Comparison of ENCODE assay signal across 20 cellular contexts in genomic region chr2:178177066-178177679, GRCh38. TPM values are rescaled to one million over a fixed set of nuclear protein-coding genes. Genes with fewer than 3 reads are reported as not detected.
DNase-seq lines count a peak whose midpoint lies in the region; ATAC-seq, FAIRE-seq and TF ChIP-seq lines count a peak whose summit lies in the region.
"Had no signal": no experiment of that assay in that cellular context is flagged by ENCODE, and none has a peak within 500 bp of the region (broad histone marks: within the 10 kb centered on the region; RNA-seq: fewer than 3 reads in every experiment).

No MANE protein-coding gene starts in this region.

- H3K79me2 ChIP-seq in ACC112 (ENCODE audit: control insufficient read depth, insufficient read depth, low read length, unreplicated experiment) = no peaks in the 10 kb centered on the region

- TF ChIP-seq POLR2A in H54 (IDR thresholded peaks at IDR 0.05; ENCODE audit: low read depth, low read length) (no peak), tibial nerve (IDR thresholded peaks at IDR 0.05) (no peak), heart left ventricle (IDR thresholded peaks at IDR 0.05) (no peak)

- H3K4me3 ChIP-seq in ACC112 (ENCODE audit: low read depth, low read length) = no peak overlapping the region
- no peak overlapping the region for H3K4me3 ChIP-seq in RWPE2 (ENCODE audit: severe bottlenecking)
- no peak overlapping the region for H3K4me3 ChIP-seq in tibial nerve
- no peak overlapping the region for H3K4me3 ChIP-seq in heart left ventricle
- H3K4me3 ChIP-seq: HAP-1, prostate gland had no signal

- no peak for TF ChIP-seq EP300 in tibial nerve (IDR thresholded peaks at IDR 0.05)

- H2AFZ ChIP-seq in ACC112 (ENCODE audit: low read length, unreplicated experiment) = peak overlapping the region; percentile 56

- no peaks in the 10 kb centered on the region for H3K9me3 ChIP-seq in RWPE2 (ENCODE audit: severe bottlenecking)
- peaks cover 0 to 4% (median 0%) of the 10 kb centered on the region in 4 donors for H3K9me3 ChIP-seq in tibial nerve
- H3K9me3 ChIP-seq in heart left ventricle = no peaks in the 10 kb centered on the region
- H3K9me3 ChIP-seq: HAP-1, prostate gland had no signal

- H3K4me1 ChIP-seq in ACC112 (ENCODE audit: control insufficient read depth, insufficient read depth, low read length, unreplicated experiment) (peaks cover 11% of the 10 kb centered on the region), RWPE2 (ENCODE audit: insufficient read depth, poor library complexity, severe bottlenecking) (no peaks in the 10 kb centered on the region), tibial nerve (no peaks in the 10 kb centered on the region), heart left ventricle (no peaks in the 10 kb centered on the region)
- H3K4me1 ChIP-seq: HAP-1, prostate gland had no signal

- intact Hi-C loops in heart left ventricle (cut with DNase I) = no loop called here

- no peaks in the 10 kb centered on the region for H3K36me3 ChIP-seq in ACC112 (ENCODE audit: insufficient read depth, low read length)
- no peaks in the 10 kb centered on the region for H3K36me3 ChIP-seq in RWPE2 (ENCODE audit: low read depth)
- no peaks in the 10 kb centered on the region for H3K36me3 ChIP-seq in tibial nerve
- no peaks in the 10 kb centered on the region for H3K36me3 ChIP-seq in heart left ventricle
- H3K36me3 ChIP-seq: HAP-1, prostate gland had no signal

- TF ChIP-seq CTCF in RWPE2 (IDR thresholded peaks at IDR 0.05; ENCODE audit: poor library complexity, severe bottlenecking) = no peak
- TF ChIP-seq CTCF in tibial nerve (IDR thresholded peaks at IDR 0.05) = no peak
- no peak for TF ChIP-seq CTCF in heart left ventricle (IDR thresholded peaks at IDR 0.05)

- no peak for DNase-seq in H54 (ENCODE audit: insufficient read length, low spot score)
- no peak for DNase-seq in RWPE2 (ENCODE audit: low spot score)
- peak; percentile 23 for DNase-seq in dedifferentiated amniotic fluid mesenchymal stem cell (ENCODE audit: extremely low spot score)
- no peak for DNase-seq in tibial nerve (ENCODE audit: low spot score in 2 of 2)
- no peak for DNase-seq in heart left ventricle
- DNase-seq: activated CD4-positive, alpha-beta T cell treated with anti-CD3 and anti-CD28 coated beads for 48 hours; activated T-cell treated with anti-CD3 and anti-CD28 coated beads, Interleukin-2, amount 50 U/mL, for 48 hours; DND-41; effector memory CD4-positive, alpha-beta T cell; kidney glomerular epithelial cell; MM.1S; stimulated activated CD8-positive, alpha-beta memory T cell treated with anti-CD3 and anti-CD28 coated beads, Interleukin-4, amount 100 ng/mL, for 48 hours; T-helper 2 cell; trophoblast cell had no signal

- ATAC-seq in RWPE2 (ENCODE audit: low read depth) (peak; percentile 51; the same call in 1 of the 3 replicates), heart left ventricle (no peak), GM21786 (IDR thresholded peaks at IDR 0.05; ENCODE audit: unreplicated experiment) (no peak), HG02610 (IDR thresholded peaks at IDR 0.05; ENCODE audit: unreplicated experiment) (no peak)

- H3K27ac ChIP-seq in ACC112 (ENCODE audit: low read depth, low read length) = no peak overlapping the region
- H3K27ac ChIP-seq in RWPE2 (ENCODE audit: poor library complexity, severe bottlenecking) = no peak overlapping the region
- H3K27ac ChIP-seq in tibial nerve = no peak overlapping the region
- no peak overlapping the region for H3K27ac ChIP-seq in heart left ventricle
- H3K27ac ChIP-seq: prostate gland had no signal

- H3K27me3 ChIP-seq in ACC112 (ENCODE audit: insufficient read depth, low read length) (no peaks in the 10 kb centered on the region), RWPE2 (ENCODE audit: insufficient read depth, poor library complexity, severe bottlenecking) (no peaks in the 10 kb centered on the region), tibial nerve (no peaks in the 10 kb centered on the region), heart left ventricle (peaks cover 0 to 5% (median 0%) of the 10 kb centered on the region in 9 donors)

- peak; percentile 96 for FAIRE-seq in H54 (lab: Jason Lieb, UNC)

- 77 to 78% methylated on average over 1 of the region's 1 CpG for WGBS in tibial nerve, 2 donors
- 75 to 89% (median 83%) methylated on average over 1 of the region's 1 CpG for WGBS in heart left ventricle, 4 donors

RNA-seq across cellular contexts. Expression of gene OSBPL6, which starts 17.1 kb away (rescaled TPM):
- total RNA-seq in tibial nerve = 1 to 10 TPM in 3 of 4 donors, under 1 TPM in 1; 0.66 to 3.1 (median 1.6) TPM
- total RNA-seq in heart left ventricle = 1 to 10 TPM; 3.0 to 9.6 (median 5.0) TPM
- polyA plus RNA-seq in heart left ventricle = 1 to 10 TPM; 1.2 to 2.7 TPM
- total RNA-seq: B cell had no signal
